In the genomic region with DNA sequence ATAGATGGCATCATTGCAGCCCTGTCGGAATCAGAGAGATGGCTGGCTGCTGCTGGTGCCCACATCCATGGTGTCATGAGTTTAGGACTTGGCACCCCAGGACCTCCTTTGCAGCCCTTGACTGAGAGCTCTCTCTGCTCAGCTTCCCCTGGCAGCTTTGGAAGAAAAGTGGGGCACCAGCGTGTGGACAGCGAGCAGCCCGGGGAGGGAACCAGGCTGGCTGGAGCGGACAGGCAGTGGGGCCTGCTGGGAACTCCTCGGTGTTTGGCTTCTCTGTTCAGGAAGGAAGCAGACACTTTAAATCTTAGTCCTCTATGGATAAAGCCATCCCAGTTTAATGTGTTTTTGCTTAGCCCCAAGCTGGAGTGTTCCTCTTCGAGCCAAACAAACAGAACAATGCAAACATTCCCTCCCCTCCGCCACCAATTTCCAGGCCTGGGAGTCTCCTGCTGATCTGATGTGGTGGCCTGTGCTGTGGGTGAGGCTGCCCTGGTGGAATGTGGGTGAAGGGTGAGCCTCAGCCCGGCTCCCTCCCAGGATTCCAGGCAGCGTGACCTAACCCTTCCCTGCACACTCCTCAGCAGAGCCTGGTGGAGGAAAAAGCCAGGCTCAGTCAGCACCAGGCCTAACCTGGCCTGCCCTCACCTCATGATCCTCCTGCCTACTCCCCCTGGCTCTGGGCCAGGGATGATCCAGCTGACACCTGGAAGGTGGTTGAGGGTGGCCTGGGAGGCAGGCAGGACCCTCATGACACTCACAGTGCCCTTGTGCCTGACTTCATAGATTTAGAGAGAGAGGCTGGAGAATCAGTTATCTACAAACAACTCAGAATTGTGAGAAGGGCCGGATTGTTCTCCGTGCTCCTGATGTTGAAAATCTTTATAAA, we compare ENCODE assay signal across 2 cellular contexts.
TF ChIP-seq lines count a peak whose summit lies in the region.

No MANE protein-coding gene starts in this region.

TF ChIP-seq in A549, 52 proteins besides CTCF, POLR2A, EP300 and RAD21 (continued from another document and continues in another):
- TF ChIP-seq, protein P1, sequence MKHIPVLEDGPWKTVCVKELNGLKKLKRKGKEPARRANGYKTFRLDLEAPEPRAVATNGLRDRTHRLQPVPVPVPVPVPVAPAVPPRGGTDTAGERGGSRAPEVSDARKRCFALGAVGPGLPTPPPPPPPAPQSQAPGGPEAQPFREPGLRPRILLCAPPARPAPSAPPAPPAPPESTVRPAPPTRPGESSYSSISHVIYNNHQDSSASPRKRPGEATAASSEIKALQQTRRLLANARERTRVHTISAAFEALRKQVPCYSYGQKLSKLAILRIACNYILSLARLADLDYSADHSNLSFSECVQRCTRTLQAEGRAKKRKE (CRISPR knock-in tag; IDR thresholded peaks at IDR 0.05; ENCODE audit: low read depth) = peak; percentile 84; the same call in 1 of the 2 replicates
- TF ChIP-seq ZNF302 (CRISPR knock-in tag; IDR thresholded peaks at IDR 0.05) (no peak), KDM5A (IDR thresholded peaks at IDR 0.05) (no peak), MYC (IDR thresholded peaks at IDR 0.05; ENCODE audit: borderline replicate concordance, low read length) (no peak), MAFK (IDR thresholded peaks at IDR 0.05; ENCODE audit: partially characterized antibody) (no peak), HDAC2 (IDR thresholded peaks at IDR 0.05) (no peak), HOXB13 (CRISPR knock-in tag; IDR thresholded peaks at IDR 0.05; ENCODE audit: low read depth) (peak; percentile 50; the same call in 1 of the 2 replicates), RNF2 (IDR thresholded peaks at IDR 0.05; ENCODE audit: borderline replicate concordance, low read depth) (no peak), PHF8 (IDR thresholded peaks at IDR 0.05; ENCODE audit: borderline replicate concordance, low read depth) (no peak), KDM1A (IDR thresholded peaks at IDR 0.05; ENCODE audit: low read depth) (no peak), HOXA7 (CRISPR knock-in tag; IDR thresholded peaks at IDR 0.05) (no peak), CEBPB (IDR thresholded peaks at IDR 0.05) (no peak), CHD4 (IDR thresholded peaks at IDR 0.05; ENCODE audit: borderline replicate concordance) (no peak), HES2 (IDR thresholded peaks at IDR 0.05) (no peak), FOSB (CRISPR knock-in tag; IDR thresholded peaks at IDR 0.05) (no peak), RARB (CRISPR knock-in tag; IDR thresholded peaks at IDR 0.05) (no peak), FOXS1 (CRISPR knock-in tag; IDR thresholded peaks at IDR 0.05) (no peak), ZC3H11A (IDR thresholded peaks at IDR 0.05) (no peak), MAZ (IDR thresholded peaks at IDR 0.05; ENCODE audit: borderline replicate concordance, low read depth, low read length) (no peak), NFE2L2 (conservative IDR thresholded peaks at IDR 0.05; ENCODE audit: low read length) (no peak), CBX8 (IDR thresholded peaks at IDR 0.05) (no peak), ELK1 (IDR thresholded peaks at IDR 0.05; ENCODE audit: low read depth, low read length) (no peak), TFCP2L1 (CRISPR knock-in tag; IDR thresholded peaks at IDR 0.05) (no peak), ZSCAN20 (CRISPR knock-in tag; IDR thresholded peaks at IDR 0.05) (no peak), RFX5 (IDR thresholded peaks at IDR 0.05) (no peak), HEYL (CRISPR knock-in tag; IDR thresholded peaks at IDR 0.05) (no peak)
- TF ChIP-seq, protein P2, sequence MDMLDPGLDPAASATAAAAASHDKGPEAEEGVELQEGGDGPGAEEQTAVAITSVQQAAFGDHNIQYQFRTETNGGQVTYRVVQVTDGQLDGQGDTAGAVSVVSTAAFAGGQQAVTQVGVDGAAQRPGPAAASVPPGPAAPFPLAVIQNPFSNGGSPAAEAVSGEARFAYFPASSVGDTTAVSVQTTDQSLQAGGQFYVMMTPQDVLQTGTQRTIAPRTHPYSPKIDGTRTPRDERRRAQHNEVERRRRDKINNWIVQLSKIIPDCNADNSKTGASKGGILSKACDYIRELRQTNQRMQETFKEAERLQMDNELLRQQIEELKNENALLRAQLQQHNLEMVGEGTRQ (IDR thresholded peaks at IDR 0.05) = no peak
- TF ChIP-seq, protein P3, sequence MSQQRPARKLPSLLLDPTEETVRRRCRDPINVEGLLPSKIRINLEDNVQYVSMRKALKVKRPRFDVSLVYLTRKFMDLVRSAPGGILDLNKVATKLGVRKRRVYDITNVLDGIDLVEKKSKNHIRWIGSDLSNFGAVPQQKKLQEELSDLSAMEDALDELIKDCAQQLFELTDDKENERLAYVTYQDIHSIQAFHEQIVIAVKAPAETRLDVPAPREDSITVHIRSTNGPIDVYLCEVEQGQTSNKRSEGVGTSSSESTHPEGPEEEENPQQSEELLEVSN (IDR thresholded peaks at IDR 0.05; ENCODE audit: borderline replicate concordance, low read depth) = peak; percentile 84; the same call in 1 of the 2 replicates
- TF ChIP-seq, protein P4, sequence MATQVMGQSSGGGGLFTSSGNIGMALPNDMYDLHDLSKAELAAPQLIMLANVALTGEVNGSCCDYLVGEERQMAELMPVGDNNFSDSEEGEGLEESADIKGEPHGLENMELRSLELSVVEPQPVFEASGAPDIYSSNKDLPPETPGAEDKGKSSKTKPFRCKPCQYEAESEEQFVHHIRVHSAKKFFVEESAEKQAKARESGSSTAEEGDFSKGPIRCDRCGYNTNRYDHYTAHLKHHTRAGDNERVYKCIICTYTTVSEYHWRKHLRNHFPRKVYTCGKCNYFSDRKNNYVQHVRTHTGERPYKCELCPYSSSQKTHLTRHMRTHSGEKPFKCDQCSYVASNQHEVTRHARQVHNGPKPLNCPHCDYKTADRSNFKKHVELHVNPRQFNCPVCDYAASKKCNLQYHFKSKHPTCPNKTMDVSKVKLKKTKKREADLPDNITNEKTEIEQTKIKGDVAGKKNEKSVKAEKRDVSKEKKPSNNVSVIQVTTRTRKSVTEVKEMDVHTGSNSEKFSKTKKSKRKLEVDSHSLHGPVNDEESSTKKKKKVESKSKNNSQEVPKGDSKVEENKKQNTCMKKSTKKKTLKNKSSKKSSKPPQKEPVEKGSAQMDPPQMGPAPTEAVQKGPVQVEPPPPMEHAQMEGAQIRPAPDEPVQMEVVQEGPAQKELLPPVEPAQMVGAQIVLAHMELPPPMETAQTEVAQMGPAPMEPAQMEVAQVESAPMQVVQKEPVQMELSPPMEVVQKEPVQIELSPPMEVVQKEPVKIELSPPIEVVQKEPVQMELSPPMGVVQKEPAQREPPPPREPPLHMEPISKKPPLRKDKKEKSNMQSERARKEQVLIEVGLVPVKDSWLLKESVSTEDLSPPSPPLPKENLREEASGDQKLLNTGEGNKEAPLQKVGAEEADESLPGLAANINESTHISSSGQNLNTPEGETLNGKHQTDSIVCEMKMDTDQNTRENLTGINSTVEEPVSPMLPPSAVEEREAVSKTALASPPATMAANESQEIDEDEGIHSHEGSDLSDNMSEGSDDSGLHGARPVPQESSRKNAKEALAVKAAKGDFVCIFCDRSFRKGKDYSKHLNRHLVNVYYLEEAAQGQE (IDR thresholded peaks at IDR 0.05) = no peak

TF ChIP-seq in Ishikawa, 13 proteins besides CTCF, POLR2A, EP300 and RAD21 (continued from another document):
- TF ChIP-seq, protein P4 (IDR thresholded peaks at IDR 0.05; ENCODE audit: low read depth) = no peak
- peak; percentile 81 for TF ChIP-seq NFIC (IDR thresholded peaks at IDR 0.05)
- no peak for TF ChIP-seq ZBTB7A (IDR thresholded peaks at IDR 0.05; ENCODE audit: low read depth)
- peak; percentile 59; the same call in 1 of the 2 replicates for TF ChIP-seq FOXM1 (IDR thresholded peaks at IDR 0.05; ENCODE audit: borderline replicate concordance, low read depth)
- no peak for TF ChIP-seq YY1 (IDR thresholded peaks at IDR 0.05; ENCODE audit: low read depth)
